In genomic region chr9:9556865-9557803, GRCh38 we compare ENCODE assay signal across 18 cellular contexts.
"Had no signal": no experiment of that assay in that cellular context is flagged by ENCODE, and none has a peak within 500 bp of the region (broad histone marks: within the 10 kb centered on the region; RNA-seq: fewer than 3 reads in every experiment).

No MANE protein-coding gene starts in this region.

- H3K27me3 ChIP-seq: adrenal gland, breast epithelium, esophagus squamous epithelium, thyroid gland, uterus had no signal

- H3K4me3 Mint-ChIP-seq: activated CD4-positive, alpha-beta T cell treated with anti-CD3 and anti-CD28 coated beads for 36 hours; activated T-helper 1 cell treated with anti-CD3 and anti-CD28 coated beads, Interleukin-12 subunit alpha, Interleukin-12 subunit beta, Interleukin-2, Interleukin-4 antibody, amounts not matched to agents 30 ng/mL and 10 ng/mL and 1 ng/mL, durations not matched to agents 14 hours and 24 hours and 36 hours; nephron progenitor cell; stimulated activated naive B cell treated with anti-CD40 and anti-IgM and Interleukin-4, amounts not matched to agents 10 μg/mL and 1 μg/mL and 100 μg/mL, for 72 hours; T-helper 2 cell treated with Interferon-gamma antibody and Interleukin-4, amounts not matched to agents 5 μg/mL and 100 μg/mL, for 36 hours had no signal

- H3K27ac Mint-ChIP-seq: activated CD4-positive, alpha-beta T cell treated with anti-CD3 and anti-CD28 coated beads for 36 hours; activated naive CD4-positive, alpha-beta T cell treated with anti-CD3 and anti-CD28 coated beads, Interleukin-2, amount 50 U/mL, for 72 hours; activated T-helper 1 cell treated with anti-CD3 and anti-CD28 coated beads, Interleukin-12 subunit alpha, Interleukin-12 subunit beta, Interleukin-2, Interleukin-4 antibody, amounts not matched to agents 30 ng/mL and 10 ng/mL and 1 ng/mL, durations not matched to agents 14 hours and 24 hours and 36 hours; nephron progenitor cell; stimulated activated naive B cell treated with anti-CD40 and anti-IgM and Interleukin-4, amounts not matched to agents 10 μg/mL and 1 μg/mL and 100 μg/mL, for 72 hours; T-helper 2 cell treated with Interferon-gamma antibody and Interleukin-4, amounts not matched to agents 5 μg/mL and 100 μg/mL, for 36 hours had no signal

- H3K9me3 ChIP-seq: adrenal gland, breast epithelium, esophagus squamous epithelium, thyroid gland, uterus had no signal

- H3K4me1 ChIP-seq: adrenal gland, breast epithelium, esophagus squamous epithelium, thyroid gland, uterus had no signal

- H3K4me3 ChIP-seq: adrenal gland, breast epithelium, esophagus squamous epithelium, lung, thyroid gland, uterus had no signal

- H3K4me1 Mint-ChIP-seq: activated CD4-positive, alpha-beta T cell treated with anti-CD3 and anti-CD28 coated beads for 36 hours; nephron progenitor cell; stimulated activated naive B cell treated with anti-CD40 and anti-IgM and Interleukin-4, amounts not matched to agents 10 μg/mL and 1 μg/mL and 100 μg/mL, for 72 hours had no signal

- H3K27me3 Mint-ChIP-seq: activated CD4-positive, alpha-beta T cell treated with anti-CD3 and anti-CD28 coated beads for 36 hours; stimulated activated naive B cell treated with anti-CD40 and anti-IgM and Interleukin-4, amounts not matched to agents 10 μg/mL and 1 μg/mL and 100 μg/mL, for 72 hours had no signal

- H3K36me3 ChIP-seq: adrenal gland, breast epithelium, esophagus squamous epithelium, thyroid gland, uterus had no signal

- H3K9me3 Mint-ChIP-seq: activated T-helper 1 cell treated with anti-CD3 and anti-CD28 coated beads, Interleukin-12 subunit alpha, Interleukin-12 subunit beta, Interleukin-2, Interleukin-4 antibody, amounts not matched to agents 30 ng/mL and 10 ng/mL and 1 ng/mL, durations not matched to agents 14 hours and 24 hours and 36 hours; nephron progenitor cell had no signal

- H3K27ac ChIP-seq: adrenal gland, breast epithelium, esophagus squamous epithelium, thyroid gland, uterus had no signal

- DNase-seq: activated CD4-positive, alpha-beta T cell treated with anti-CD3 and anti-CD28 coated beads for 36 hours; activated CD4-positive, alpha-beta T cell treated with anti-CD3 and anti-CD28 coated beads, Interleukin-2, amount 50 U/mL, for 48 hours; activated gamma-delta T cell treated with Interleukin-2 at 50 U/mL for 16 hours; activated T-cell treated with anti-CD3 and anti-CD28 coated beads for 4 hours; adrenal gland; effector CD8-positive, alpha-beta T cell; esophagus squamous epithelium; left colon; nephron progenitor cell; retina; stimulated activated naive B cell treated with anti-CD40 and anti-IgM and Interleukin-4, amounts not matched to agents 10 μg/mL and 1 μg/mL and 100 μg/mL, for 72 hours; thyroid gland; uterus had no signal

- ATAC-seq: activated CD4-positive, alpha-beta T cell treated with anti-CD3 and anti-CD28 coated beads for 36 hours; activated naive CD4-positive, alpha-beta T cell treated with anti-CD3 and anti-CD28 coated beads, Interleukin-2, amount 50 U/mL, for 72 hours; left colon; stimulated activated naive B cell treated with anti-CD40 and anti-IgM and Interleukin-4, amounts not matched to agents 10 μg/mL and 1 μg/mL and 100 μg/mL, for 72 hours had no signal

- H3K36me3 Mint-ChIP-seq: activated naive CD4-positive, alpha-beta T cell treated with anti-CD3 and anti-CD28 coated beads, Interleukin-2, amount 50 U/mL, for 72 hours; stimulated activated naive B cell treated with anti-CD40 and anti-IgM and Interleukin-4, amounts not matched to agents 10 μg/mL and 1 μg/mL and 100 μg/mL, for 72 hours had no signal
